Comparison of ENCODE assay signal across 15 cellular contexts in the genomic region with DNA sequence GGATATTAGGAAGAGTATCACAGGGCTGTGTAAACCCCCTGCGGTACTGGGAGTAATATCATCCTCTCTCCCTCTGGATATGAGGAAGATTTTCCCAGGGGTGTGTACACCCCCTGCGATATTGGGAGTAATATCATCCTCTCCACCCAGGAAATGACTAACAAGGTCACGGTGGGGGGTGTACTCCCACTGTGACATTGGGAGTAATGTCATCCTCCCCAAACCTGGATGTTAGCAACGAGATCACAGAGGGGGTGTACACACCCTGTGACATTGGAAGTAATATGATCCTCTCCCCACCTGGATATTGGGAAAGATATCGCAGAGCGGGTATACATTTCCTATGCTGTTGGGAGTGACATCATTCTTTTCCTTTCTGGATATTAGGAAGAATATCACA. TPM values are rescaled to one million over a fixed set of nuclear protein-coding genes. Genes with fewer than 3 reads are reported as not detected.
"Had no signal": no experiment of that assay in that cellular context is flagged by ENCODE, and none has a peak within 500 bp of the region (broad histone marks: within the 10 kb centered on the region; RNA-seq: fewer than 3 reads in every experiment).

No MANE protein-coding gene starts in this region.

RNA-seq across cellular contexts. Expression of gene SSUH2, which starts 40.4 kb away (rescaled TPM):
- total RNA-seq: natural killer cell treated with Interleukin-12 subunit alpha and Interleukin-12 subunit beta and Interleukin-15 and Interleukin-18, amount 100 ng/mL, for 72 hours; osteocyte; pulmonary artery endothelial cell; upper lobe of right lung had no signal
- polyA plus RNA-seq: smooth muscle cell had no signal

RNA-seq across cellular contexts. Expression of gene CAV3, which starts 48.6 kb away (rescaled TPM):
- total RNA-seq: natural killer cell treated with Interleukin-12 subunit alpha and Interleukin-12 subunit beta and Interleukin-15 and Interleukin-18, amount 100 ng/mL, for 72 hours; neural crest cell; omental fat pad; osteocyte; pancreas; posterior vena cava; pulmonary artery endothelial cell; sciatic nerve; smooth muscle cell; spleen; suprapubic skin; testis; transverse colon; uterus had no signal
- polyA plus RNA-seq: pancreas, smooth muscle cell had no signal
